Comparison of ENCODE assay signal across 10 cellular contexts in genomic region chr2:2662037-2662846, GRCh38.
A peak's percentile ranks its signal among the peaks of the same experiment; 100 is the strongest.
DNase-seq lines count a peak whose midpoint lies in the region; ATAC-seq and TF ChIP-seq lines count a peak whose summit lies in the region.
"Had no signal": no experiment of that assay in that cellular context is flagged by ENCODE, and none has a peak within 500 bp of the region (broad histone marks: within the 10 kb centered on the region; RNA-seq: fewer than 3 reads in every experiment).

No MANE protein-coding gene starts in this region.

- H3K36me3 ChIP-seq in Panc1 (ENCODE audit: control insufficient read depth, insufficient read depth, low read length) (no peaks in the 10 kb centered on the region), heart left ventricle (no peaks in the 10 kb centered on the region), skeletal muscle tissue (ENCODE audit: control insufficient read depth in 3 of 3, insufficient read depth in 3 of 3, low read length in 3 of 3) (no peaks in the 10 kb centered on the region)

- H3K4me1 ChIP-seq in Panc1 (ENCODE audit: control insufficient read depth, insufficient read depth, low read length) (peaks cover 12% of the 10 kb centered on the region), heart left ventricle (no peaks in the 10 kb centered on the region), skeletal muscle tissue (ENCODE audit: control insufficient read depth in 3 of 3, insufficient read depth in 3 of 3, low read length in 3 of 3) (peaks cover 16 to 54% (median 30%) of the 10 kb centered on the region in 3 donors)

- H3K9me3 ChIP-seq in Panc1 (ENCODE audit: control insufficient read depth, insufficient read depth, low read depth, low read length): no peaks in the 10 kb centered on the region
- H3K9me3 ChIP-seq in heart left ventricle: no peaks in the 10 kb centered on the region
- H3K9me3 ChIP-seq in skeletal muscle tissue (ENCODE audit: control insufficient read depth in 3 of 3, low read length in 3 of 3): no peaks in the 10 kb centered on the region

- CTCF ChIA-PET in Panc1 (lab: Charles Lee): interaction anchor here (0.7 to 1.0 kb wide), 2 partner anchors 37 to 707 kb away, joined by 3 to 5 read pairs; no protein-coding TSS in a partner anchor

- H3K27ac Mint-ChIP-seq in activated T-helper 2 cell treated with anti-CD3 and anti-CD28 coated beads, Interferon-gamma antibody, Interleukin-2, Interleukin-4, amounts not matched to agents 10 μg/mL and 5 μg/mL and 100 μg/mL, durations not matched to agents 14 hours and 24 hours and 36 hours: no peak overlapping the region
- H3K27ac Mint-ChIP-seq in mesothelial cell of epicardium: no peak overlapping the region

- no peaks in the 10 kb centered on the region for H3K4me1 Mint-ChIP-seq in activated T-helper 2 cell treated with anti-CD3 and anti-CD28 coated beads, Interferon-gamma antibody, Interleukin-2, Interleukin-4, amounts not matched to agents 10 μg/mL and 5 μg/mL and 100 μg/mL, durations not matched to agents 14 hours and 24 hours and 36 hours (ENCODE audit: low read depth)
- no peaks in the 10 kb centered on the region for H3K4me1 Mint-ChIP-seq in mesothelial cell of epicardium

- ATAC-seq in Panc1: peak; percentile 13
- ATAC-seq in heart left ventricle: peak; percentile 81 to 94 (median 90)
- no peak for ATAC-seq in HG03354 (IDR thresholded peaks at IDR 0.05; ENCODE audit: poor library complexity, severe bottlenecking, unreplicated experiment)

- no peaks in the 10 kb centered on the region for H3K36me3 Mint-ChIP-seq in activated T-helper 2 cell treated with anti-CD3 and anti-CD28 coated beads, Interferon-gamma antibody, Interleukin-2, Interleukin-4, amounts not matched to agents 10 μg/mL and 5 μg/mL and 100 μg/mL, durations not matched to agents 14 hours and 24 hours and 36 hours (ENCODE audit: low read depth)
- H3K36me3 Mint-ChIP-seq in mesothelial cell of epicardium: no peaks in the 10 kb centered on the region

- no peaks in the 10 kb centered on the region for H3K27me3 Mint-ChIP-seq in activated T-helper 2 cell treated with anti-CD3 and anti-CD28 coated beads, Interferon-gamma antibody, Interleukin-2, Interleukin-4, amounts not matched to agents 10 μg/mL and 5 μg/mL and 100 μg/mL, durations not matched to agents 14 hours and 24 hours and 36 hours (ENCODE audit: low read depth)
- peaks cover 5% of the 10 kb centered on the region for H3K27me3 Mint-ChIP-seq in mesothelial cell of epicardium (ENCODE audit: low read depth)

- DNase-seq in NCI-H1436 treated with DMSO at 0.1 percent for 48 hours (lab: John Stamatoyannopoulos, UW) (peak; percentile 69), Panc1 (ENCODE audit: low read depth, low spot score) (no peak), heart left ventricle (peak in 4 of 5 donors; percentile 41 to 62 (median 54)), mesothelial cell of epicardium (ENCODE audit: low spot score in 2 of 2, unreplicated experiment in 2 of 2) (no peak), coronary artery (ENCODE audit: low spot score) (no peak)
- DNase-seq in activated T-helper 2 cell treated with anti-CD3 and anti-CD28 coated beads, Interferon-gamma antibody, Interleukin-2, Interleukin-4, amounts not matched to agents 10 μg/mL and 5 μg/mL and 100 μg/mL, durations not matched to agents 14 hours and 24 hours and 36 hours (ENCODE audit: low spot score): no peak
- DNase-seq: Calu3; stimulated activated CD8-positive, alpha-beta memory T cell treated with anti-CD3 and anti-CD28 coated beads, Interleukin-4, amount 100 ng/mL, for 48 hours had no signal

- peak overlapping the region; percentile 32 to 81 (median 66) for H3K9ac ChIP-seq in skeletal muscle tissue (ENCODE audit: low read depth in 1 of 3, low read length in 3 of 3)

- POLR2A ChIA-PET in Panc1 (lab: Charles Lee): no interaction called here

- H3K9me3 Mint-ChIP-seq in activated T-helper 2 cell treated with anti-CD3 and anti-CD28 coated beads, Interferon-gamma antibody, Interleukin-2, Interleukin-4, amounts not matched to agents 10 μg/mL and 5 μg/mL and 100 μg/mL, durations not matched to agents 14 hours and 24 hours and 36 hours: peaks cover 17% of the 10 kb centered on the region
- H3K9me3 Mint-ChIP-seq in mesothelial cell of epicardium: peaks cover 11% of the 10 kb centered on the region

- no peak overlapping the region for H3K4me3 Mint-ChIP-seq in activated T-helper 2 cell treated with anti-CD3 and anti-CD28 coated beads, Interferon-gamma antibody, Interleukin-2, Interleukin-4, amounts not matched to agents 10 μg/mL and 5 μg/mL and 100 μg/mL, durations not matched to agents 14 hours and 24 hours and 36 hours (ENCODE audit: low read depth)
- no peak overlapping the region for H3K4me3 Mint-ChIP-seq in mesothelial cell of epicardium

- BruUV-seq in Panc1 (replicated peaks; lab: Mats Ljungman, UMichigan): no TSS peak

- WGBS in heart left ventricle, 4 donors: 27 to 67% (median 62%) methylated on average over 8 to 18 of the region's 18 CpGs

- H3K27me3 ChIP-seq in Panc1 (ENCODE audit: control insufficient read depth, insufficient read depth, low read length) (no peaks in the 10 kb centered on the region), heart left ventricle (peaks cover 0 to 9% (median 2%) of the 10 kb centered on the region in 9 donors), skeletal muscle tissue (ENCODE audit: control insufficient read depth in 3 of 3, insufficient read depth in 3 of 3, low read length in 3 of 3) (no peaks in the 10 kb centered on the region)

- intact Hi-C loops in Panc1 (cut with micrococcal nuclease; ENCODE audit: unreplicated experiment) (no loop called here), heart left ventricle (cut with DNase I) (no loop called here)
- intact Hi-C loops in activated T-helper 2 cell treated with anti-CD3 and anti-CD28 coated beads, Interferon-gamma antibody, Interleukin-2, Interleukin-4, amounts not matched to agents 10 μg/mL and 5 μg/mL and 100 μg/mL, durations not matched to agents 14 hours and 24 hours and 36 hours (cut with micrococcal nuclease): no loop called here

- in situ Hi-C loops in Panc1 (cut with HindIII; ENCODE audit: low pct_unique_long_range_greater_than_20kb, low sequenced_read_pairs): no loop called here

- no peak overlapping the region for H3K27ac ChIP-seq in Panc1 (ENCODE audit: low read length)
- H3K27ac ChIP-seq in heart left ventricle: peak overlapping the region in 5 of 12 donors; percentile 11 to 67 (median 48)
- peak overlapping the region; percentile 66 for H3K27ac ChIP-seq in skeletal muscle tissue (ENCODE audit: low read depth, low read length)
- no peak overlapping the region for H3K27ac ChIP-seq in coronary artery

- H3K4me3 ChIP-seq in Panc1 (ENCODE audit: low read depth in 2 of 2, low read length in 2 of 2) (no peak overlapping the region), heart left ventricle (no peak overlapping the region), skeletal muscle tissue (ENCODE audit: low read length in 3 of 3) (peak overlapping the region in 1 of 3 donors; percentile 29), coronary artery (no peak overlapping the region)

- TF ChIP-seq CTCF in Panc1 (IDR thresholded peaks at IDR 0.05): no peak
- TF ChIP-seq CTCF in heart left ventricle (IDR thresholded peaks at IDR 0.05): no peak
- TF ChIP-seq CTCF in mesothelial cell of epicardium (IDR thresholded peaks at IDR 0.05; ENCODE audit: unreplicated experiment): no peak
- TF ChIP-seq CTCF in coronary artery (IDR thresholded peaks at IDR 0.05): no peak

- TF ChIP-seq POLR2A in heart left ventricle (IDR thresholded peaks at IDR 0.05): no peak

Comparison
In these comparisons a context has a peak if more than half of its experiments do, and no peak if none do; other contexts are left out.
1. DNase-seq: peak in NCI-H1436 treated with DMSO at 0.1 percent for 48 hours (single experiment) and heart left ventricle (4 of 5); none in Panc1 (single experiment), activated T-helper 2 cell treated with anti-CD3 and anti-CD28 coated beads, Interferon-gamma antibody, Interleukin-2, Interleukin-4, amounts not matched to agents 10 μg/mL and 5 μg/mL and 100 μg/mL, durations not matched to agents 14 hours and 24 hours and 36 hours (single experiment), mesothelial cell of epicardium (0 of 2) and coronary artery (single experiment).